Comparison of ENCODE assay signal across 8 cellular contexts in the genomic region with DNA sequence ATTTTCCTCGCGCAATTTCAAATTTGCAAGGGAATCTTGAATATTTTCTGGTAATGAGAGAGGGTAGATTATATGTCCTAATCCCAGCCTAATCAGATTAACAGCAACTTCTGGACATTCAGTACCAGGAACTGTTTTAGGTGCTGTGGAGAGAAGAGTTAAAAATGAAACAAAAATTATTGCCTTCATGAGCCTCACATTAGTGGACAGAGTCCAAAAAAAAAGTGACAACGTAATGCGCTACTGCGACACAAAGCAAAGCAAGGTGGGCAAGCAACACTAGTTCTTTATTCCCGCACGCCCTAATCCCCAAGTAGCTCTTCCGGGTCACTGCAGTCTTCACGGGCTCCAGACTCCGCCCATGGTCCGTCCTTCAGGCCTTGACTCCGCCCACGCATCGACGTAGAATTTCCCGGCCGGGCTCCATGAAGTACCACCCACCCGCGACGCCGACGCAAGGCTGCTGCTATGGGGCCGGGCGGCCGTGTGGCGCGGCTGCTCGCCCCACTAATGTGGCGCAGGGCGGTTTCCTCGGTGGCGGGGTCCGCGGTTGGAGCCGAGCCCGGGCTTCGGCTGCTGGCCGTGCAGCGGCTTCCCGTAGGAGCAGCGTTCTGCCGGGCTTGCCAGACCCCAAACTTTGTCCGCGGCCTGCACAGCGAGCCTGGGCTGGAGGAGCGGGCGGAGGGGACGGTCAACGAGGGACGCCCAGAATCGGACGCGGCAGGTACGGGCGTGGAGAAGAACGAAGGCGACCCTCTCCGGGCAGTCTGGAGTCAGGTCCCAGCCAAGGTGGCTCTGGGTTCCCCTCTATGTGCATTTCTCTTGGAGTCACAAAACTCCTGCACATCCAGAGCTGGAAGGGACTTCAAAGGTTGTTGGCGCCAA. TPM values are rescaled to one million over a fixed set of nuclear protein-coding genes. Genes with fewer than 3 reads are reported as not detected.
A peak's percentile ranks its signal among the peaks of the same experiment; 100 is the strongest.
DNase-seq lines count a peak whose midpoint lies in the region; ATAC-seq and TF ChIP-seq lines count a peak whose summit lies in the region.

MALSU1 (plus strand) TSS at position 455 of the 885 bp plus-strand sequence; CDS start at position 469, 14 bp downstream.

- H3K4me1 ChIP-seq in adipocyte (ENCODE audit: control insufficient read depth, insufficient read depth, low read length) (peaks cover 35% of the 10 kb centered on the region), cardiac muscle cell (ENCODE audit: low read depth) (peaks cover 16% of the 10 kb centered on the region), parathyroid adenoma (peaks cover 4% of the 10 kb centered on the region), tibial nerve (peaks cover 0 to 56% (median 14%) of the 10 kb centered on the region in 4 donors)

- no peaks in the 10 kb centered on the region for H3K27me3 ChIP-seq in adipocyte (replicated peaks; ENCODE audit: control insufficient read depth, insufficient read depth, low read length)
- no peaks in the 10 kb centered on the region for H3K27me3 ChIP-seq in cardiac muscle cell
- H3K27me3 ChIP-seq in parathyroid adenoma (ENCODE audit: control insufficient read depth, insufficient read depth, low read length) = no peaks in the 10 kb centered on the region
- H3K27me3 ChIP-seq in tibial nerve = no peaks in the 10 kb centered on the region

- no peaks in the 10 kb centered on the region for H3K9me3 ChIP-seq in adipocyte (ENCODE audit: control insufficient read depth, low read length)
- no peaks in the 10 kb centered on the region for H3K9me3 ChIP-seq in cardiac muscle cell (ENCODE audit: low read depth)
- no peaks in the 10 kb centered on the region for H3K9me3 ChIP-seq in parathyroid adenoma (ENCODE audit: control insufficient read depth, low read length)
- no peaks in the 10 kb centered on the region for H3K9me3 ChIP-seq in tibial nerve

- H3K9ac ChIP-seq in adipocyte (ENCODE audit: low read length) (peak within 1 kb of the TSS; percentile 98), parathyroid adenoma (peak within 1 kb of the TSS; percentile 51)

- H3K27ac ChIP-seq in cardiac muscle cell (peak within 1 kb of the TSS; percentile 90), parathyroid adenoma (peak within 1 kb of the TSS; percentile 82), tibial nerve (peak within 1 kb of the TSS; percentile 86 to 92 (median 92))

- DNase-seq in NCI-H1436 (lab: John Stamatoyannopoulos, UW) (peak; percentile 96), T follicular helper cell (ENCODE audit: low read depth) (peak; percentile 93), adipocyte (ENCODE audit: low read depth) (peak; percentile 100), cardiac muscle cell (ENCODE audit: low read depth in 1 of 2, low spot score in 1 of 2) (peak; percentile 98 to 99), tibial nerve (ENCODE audit: low spot score in 2 of 2) (peak; percentile 96 to 97)

- peak within 1 kb of the TSS; percentile 73 for H3K4me2 ChIP-seq in parathyroid adenoma (ENCODE audit: low read length)

- 1 to 2% methylated on average over 31 to 57 of the region's 59 CpGs for WGBS in tibial nerve, 2 donors

- peak within 1 kb of the TSS; percentile 100 for H2AFZ ChIP-seq in parathyroid adenoma

- peak within 1 kb of the TSS; percentile 90 for H3K4me3 ChIP-seq in GM12875 (ENCODE audit: low read depth, low read length)
- H3K4me3 ChIP-seq in adipocyte (ENCODE audit: low read length) = peak within 1 kb of the TSS; percentile 100
- H3K4me3 ChIP-seq in cardiac muscle cell = peak within 1 kb of the TSS; percentile 90
- H3K4me3 ChIP-seq in parathyroid adenoma (ENCODE audit: low read depth, low read length) = peak within 1 kb of the TSS; percentile 68
- peak within 1 kb of the TSS; percentile 72 to 100 (median 80) for H3K4me3 ChIP-seq in tibial nerve

- peaks cover 16% of the 10 kb centered on the region for H3K79me2 ChIP-seq in parathyroid adenoma

- peak; percentile 100 for ATAC-seq in HG02798 (IDR thresholded peaks at IDR 0.05; ENCODE audit: poor library complexity, unreplicated experiment)

- TF ChIP-seq EP300 in tibial nerve (IDR thresholded peaks at IDR 0.05) = peak; percentile 60 to 98

- H3K36me3 ChIP-seq in adipocyte (ENCODE audit: control insufficient read depth, insufficient read depth, low read length, severe bottlenecking) (peaks cover 14% of the 10 kb centered on the region), cardiac muscle cell (peaks cover 2% of the 10 kb centered on the region), parathyroid adenoma (ENCODE audit: control insufficient read depth, insufficient read depth, low read length) (no peaks in the 10 kb centered on the region), tibial nerve (peaks cover 0 to 27% (median 0%) of the 10 kb centered on the region in 3 donors)

- peak; percentile 83 to 92 for TF ChIP-seq POLR2A in tibial nerve (IDR thresholded peaks at IDR 0.05)

- TF ChIP-seq CTCF in GM12875 (IDR thresholded peaks at IDR 0.05; ENCODE audit: borderline replicate concordance, insufficient read depth, low read depth, low read length) = no peak
- TF ChIP-seq CTCF in cardiac muscle cell (IDR thresholded peaks at IDR 0.05; ENCODE audit: low read depth, low read length) = no peak
- TF ChIP-seq CTCF in parathyroid adenoma (IDR thresholded peaks at IDR 0.05) = no peak
- TF ChIP-seq CTCF in tibial nerve (IDR thresholded peaks at IDR 0.05) = peak in 2 of 5 experiments; percentile 16 to 28

RNA-seq across cellular contexts. Expression of gene MALSU1, which starts in this region (rescaled TPM):
- total RNA-seq in cardiac muscle cell (72.7 and 99.5 TPM in 2 replicates), tibial nerve (100 to 1,000 TPM in 1 of 4 donors, 10 to 100 TPM in 3; 41.4 to 107 (median 55.8) TPM)
- 86.7 and 111 TPM in 2 replicates for polyA plus RNA-seq in cardiac muscle cell

Comparison
In these comparisons a context has a peak if more than half of its experiments do, and no peak if none do; other contexts are left out.
1. Peak in every context shown above with its lines: DNase-seq, ATAC-seq, H3K4me3 ChIP-seq and H3K27ac ChIP-seq.